29 cellular contexts compared by ENCODE assay signal in genomic region chr2:102432386-102432785, GRCh38. TPM values are rescaled to one million over a fixed set of nuclear protein-coding genes. Genes with fewer than 3 reads are reported as not detected.
"Had no signal": no experiment of that assay in that cellular context is flagged by ENCODE, and none has a peak within 500 bp of the region (broad histone marks: within the 10 kb centered on the region; RNA-seq: fewer than 3 reads in every experiment).

No MANE protein-coding gene starts in this region.

- H3K27ac Mint-ChIP-seq: memory B cell, nephron, neural progenitor cell had no signal

- H3K36me3 ChIP-seq: esophagus muscularis mucosa, heart right ventricle, lower lobe of right lung, neural progenitor cell, prostate gland, right atrium auricular region, transverse colon, vagina had no signal

- H3K27me3 ChIP-seq: heart right ventricle, neural progenitor cell, right atrium auricular region, transverse colon, vagina had no signal

- H3K4me3 Mint-ChIP-seq: memory B cell, nephron, neural progenitor cell had no signal

- H3K4me1 ChIP-seq: esophagus muscularis mucosa, foreskin keratinocyte, lower lobe of right lung, neural progenitor cell, prostate gland, right atrium auricular region, transverse colon, vagina had no signal

- H3K36me3 Mint-ChIP-seq: memory B cell, neural progenitor cell had no signal

- H3K9me3 Mint-ChIP-seq: memory B cell; nephron; neural progenitor cell; stimulated activated effector memory CD8-positive, alpha-beta T cell treated with anti-CD3 and anti-CD28 coated beads, Interleukin-12 subunit alpha, Interleukin-12 subunit beta, amount 100 ng/mL, for 72 hours had no signal

- H3K27ac ChIP-seq: coronary artery, esophagus muscularis mucosa, foreskin keratinocyte, heart right ventricle, lower lobe of right lung, neural progenitor cell, prostate gland, right atrium auricular region, transverse colon, vagina had no signal

- H3K27me3 Mint-ChIP-seq: memory B cell had no signal

- H3K4me1 Mint-ChIP-seq: nephron, neural progenitor cell had no signal

- H3K9me3 ChIP-seq: esophagus muscularis mucosa, lower lobe of right lung, prostate gland, right atrium auricular region, transverse colon, vagina had no signal

- DNase-seq: dermis blood vessel endothelial cell; effector memory CD4-positive, alpha-beta T cell; foreskin keratinocyte; glutamatergic neuron; heart right ventricle; hippocampal formation; left ventricle myocardium superior; lower lobe of right lung; nucleus accumbens; stimulated activated CD4-positive, alpha-beta T cell treated with anti-CD3 and anti-CD28 coated beads, Interleukin-12 subunit alpha, Interleukin-12 subunit beta, amount 100 ng/mL, for 4 hours; stimulated activated CD4-positive, alpha-beta T cell treated with anti-CD3 and anti-CD28 coated beads, Interleukin-2, amount 100 ng/mL, for 24 hours; stimulated activated CD4-positive, alpha-beta T cell treated with anti-CD3 and anti-CD28 coated beads, Interleukin-4, amount 100 ng/mL, for 24 hours; stimulated activated naive CD4-positive, alpha-beta T cell treated with Interleukin-2 at 50 U/mL for 16 hours; transverse colon had no signal

- ATAC-seq: foreskin keratinocyte; heart right ventricle; left ventricle myocardium superior; lower lobe of right lung; sciatic nerve; stimulated activated effector memory CD8-positive, alpha-beta T cell treated with anti-CD3 and anti-CD28 coated beads, Interleukin-12 subunit alpha, Interleukin-12 subunit beta, amount 100 ng/mL, for 72 hours had no signal

- H3K4me3 ChIP-seq: coronary artery, esophagus muscularis mucosa, heart right ventricle, lower lobe of right lung, neural progenitor cell, prostate gland, right atrium auricular region, smooth muscle cell, transverse colon, vagina had no signal

RNA-seq across cellular contexts. Expression of gene IL18RAP, which starts 9.4 kb away (rescaled TPM):
- total RNA-seq: dermis blood vessel endothelial cell, endothelial cell of umbilical vein, fibroblast of lung, foreskin keratinocyte, osteocyte, smooth muscle cell had no signal
- polyA plus RNA-seq: fibroblast of lung, foreskin keratinocyte, keratinocyte, smooth muscle cell had no signal

RNA-seq across cellular contexts. Expression of gene SLC9A4, which starts 40.6 kb away (rescaled TPM):
- total RNA-seq: dermis blood vessel endothelial cell, endothelial cell of umbilical vein, esophagus muscularis mucosa, fibroblast of lung, foreskin keratinocyte, left ventricle myocardium superior, lower lobe of right lung, osteocyte, prostate gland, right atrium auricular region, sciatic nerve, smooth muscle cell, transverse colon, vagina had no signal
- polyA plus RNA-seq: endothelial cell of umbilical vein, fibroblast of lung, foreskin keratinocyte, heart right ventricle, keratinocyte, smooth muscle cell had no signal
